Comparison of ENCODE assay signal across 9 cellular contexts in genomic region chr2:227939271-227940027, GRCh38.
DNase-seq lines count a peak whose midpoint lies in the region; ATAC-seq and TF ChIP-seq lines count a peak whose summit lies in the region.
"Had no signal": no experiment of that assay in that cellular context is flagged by ENCODE, and none has a peak within 500 bp of the region (broad histone marks: within the 10 kb centered on the region; RNA-seq: fewer than 3 reads in every experiment).

No MANE protein-coding gene starts in this region.

- H3K4me1 ChIP-seq in breast epithelium, result no peaks in the 10 kb centered on the region
- H3K4me1 ChIP-seq in left ventricle myocardium inferior, result no peaks in the 10 kb centered on the region

- H3K27me3 Mint-ChIP-seq in MCF 10A (ENCODE audit: insufficient read depth, unreplicated experiment), result no peaks in the 10 kb centered on the region

- H3K9me3 ChIP-seq in breast epithelium (no peaks in the 10 kb centered on the region), left ventricle myocardium inferior (replicated peaks) (no peaks in the 10 kb centered on the region)

- no peak overlapping the region for H3K27ac Mint-ChIP-seq in MCF 10A (ENCODE audit: low read depth, unreplicated experiment)
- H3K27ac Mint-ChIP-seq: activated naive CD8-positive, alpha-beta T cell had no signal

- ATAC-seq in HG03520 (IDR thresholded peaks at IDR 0.05; ENCODE audit: unreplicated experiment) (no peak), GM18520 (IDR thresholded peaks at IDR 0.05; ENCODE audit: unreplicated experiment) (no peak)

- TF ChIP-seq CTCF in MCF 10A (IDR thresholded peaks at IDR 0.05; ENCODE audit: unreplicated experiment) (peak; percentile 64), breast epithelium (IDR thresholded peaks at IDR 0.05) (no peak), left ventricle myocardium inferior (IDR thresholded peaks at IDR 0.05; ENCODE audit: borderline replicate concordance) (peak; percentile 59)

- no peaks in the 10 kb centered on the region for H3K9me3 Mint-ChIP-seq in MCF 10A (ENCODE audit: unreplicated experiment)

- H3K4me3 Mint-ChIP-seq in MCF 10A (ENCODE audit: unreplicated experiment), result no peak overlapping the region
- H3K4me3 Mint-ChIP-seq: activated naive CD8-positive, alpha-beta T cell had no signal

- intact Hi-C loops in MCF 10A (cut with micrococcal nuclease), result loop anchor here (2.0 to 10.0 kb wide), 3 partner anchors 108 to 719 kb away; no protein-coding TSS in a partner anchor
- intact Hi-C loops in breast epithelium (cut with DNase I; ENCODE audit: low total_unique reads), result no loop called here
- intact Hi-C loops in left ventricle myocardium inferior (cut with micrococcal nuclease), result no loop called here

- CTCF ChIA-PET in MCF 10A (lab: Yijun Ruan, JAX), result interaction anchor here (1.7 kb wide), 1 partner anchor 100 kb away, joined by 8 read pairs; no protein-coding TSS in a partner anchor

- H3K27me3 ChIP-seq in breast epithelium (no peaks in the 10 kb centered on the region), left ventricle myocardium inferior (ENCODE audit: low read depth) (peaks cover 5% of the 10 kb centered on the region)

- POLR2A ChIA-PET in MCF 10A (lab: Yijun Ruan, JAX), result no interaction called here

- BruUV-seq in MCF 10A (replicated peaks; lab: Mats Ljungman, UMichigan), result no TSS peak

- H3K27ac ChIP-seq in breast epithelium (no peak overlapping the region), left ventricle myocardium inferior (replicated peaks) (no peak overlapping the region)

- H3K36me3 ChIP-seq in breast epithelium (no peaks in the 10 kb centered on the region), left ventricle myocardium inferior (no peaks in the 10 kb centered on the region)

- no peaks in the 10 kb centered on the region for H3K36me3 Mint-ChIP-seq in MCF 10A (ENCODE audit: insufficient read depth, unreplicated experiment)
- H3K36me3 Mint-ChIP-seq: activated naive CD8-positive, alpha-beta T cell had no signal

- peaks cover 12% of the 10 kb centered on the region for H3K4me1 Mint-ChIP-seq in MCF 10A (ENCODE audit: insufficient read depth, unreplicated experiment)

- in situ Hi-C loops in KBM-7 (cut with MboI; ENCODE audit: low pct_unique_long_range_greater_than_20kb, low sequenced_read_pairs), result no loop called here

- H3K4me3 ChIP-seq in breast epithelium (no peak overlapping the region), left ventricle myocardium inferior (no peak overlapping the region)

- DNase-seq in MCF 10A (ENCODE audit: unreplicated experiment) (peak; percentile 78), breast epithelium (ENCODE audit: low spot score in 2 of 2) (no peak), KBM-7 (peak; percentile 9), SW480 (ENCODE audit: low spot score) (peak; percentile 45), left ventricle myocardium inferior (no peak)
- no peak for DNase-seq in effector CD8-positive, alpha-beta T cell (lab: John Stamatoyannopoulos, UW)

- TF ChIP-seq POLR2A in breast epithelium (IDR thresholded peaks at IDR 0.05), result no peak

Comparison
In these comparisons a context has a peak if more than half of its experiments do, and no peak if none do; other contexts are left out.
1. DNase-seq: peak in MCF 10A (single experiment), KBM-7 (single experiment) and SW480 (single experiment); none in breast epithelium (0 of 2), left ventricle myocardium inferior (single experiment) and effector CD8-positive, alpha-beta T cell (single experiment).
2. CTCF ChIP-seq: peak in MCF 10A (single experiment) and left ventricle myocardium inferior (single experiment); none in breast epithelium (0 of 3).